Comparison of ENCODE assay signal across 12 cellular contexts in the genomic region with DNA sequence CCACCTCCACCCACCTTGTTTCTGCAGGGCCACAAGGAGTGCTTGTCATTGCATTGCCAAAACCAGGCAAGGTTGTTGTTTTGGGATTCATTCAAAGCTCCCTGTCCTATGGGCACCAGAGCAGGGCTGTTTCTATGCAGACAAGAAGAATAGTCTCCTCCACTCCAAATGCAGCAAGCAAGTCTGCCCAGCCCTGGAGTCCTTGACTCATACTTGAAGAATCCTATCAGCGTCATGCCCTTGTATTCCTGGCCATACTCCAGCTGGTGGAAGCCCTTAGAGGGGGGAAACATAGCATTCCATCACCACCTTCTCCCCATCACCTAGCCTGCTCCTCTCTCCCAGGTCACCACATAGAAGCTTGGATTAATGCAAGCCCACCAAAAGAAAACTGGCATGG.
DNase-seq lines count a peak whose midpoint lies in the region; TF ChIP-seq lines count a peak whose summit lies in the region.
"Had no signal": no experiment of that assay in that cellular context is flagged by ENCODE, and none has a peak within 500 bp of the region (broad histone marks: within the 10 kb centered on the region; RNA-seq: fewer than 3 reads in every experiment).

No MANE protein-coding gene starts in this region.

- peaks cover 8% of the 10 kb centered on the region for H3K4me1 Mint-ChIP-seq in endothelial cell (ENCODE audit: unreplicated experiment)

- H3K36me3 Mint-ChIP-seq in endothelial cell (ENCODE audit: low read depth, unreplicated experiment), result no peaks in the 10 kb centered on the region

- 20 to 37% methylated on average over 1 of the region's 1 CpG for WGBS in transverse colon (ENCODE audit: low coverage in 1 of 2), 2 donors

- H3K4me2 ChIP-seq in osteoblast (ENCODE audit: insufficient read depth, low read length), result no peak overlapping the region

- H3K4me3 ChIP-seq in osteoblast (ENCODE audit: insufficient read depth, low read length) (no peak overlapping the region), transverse colon (no peak overlapping the region)
- H3K4me3 ChIP-seq: lung had no signal

- TF ChIP-seq EP300 in transverse colon (IDR thresholded peaks at IDR 0.05; ENCODE audit: low read depth), result no peak

- H3K27ac ChIP-seq in osteoblast (ENCODE audit: low read depth, low read length), result no peak overlapping the region
- H3K27ac ChIP-seq in transverse colon, result no peak overlapping the region
- H3K27ac ChIP-seq: coronary artery had no signal

- intact Hi-C loops in transverse colon (cut with DNase I; ENCODE audit: low total_unique reads), result no loop called here

- H3K4me1 ChIP-seq in osteoblast (ENCODE audit: insufficient read depth, low read length) (peaks cover 13% of the 10 kb centered on the region), transverse colon (peaks cover 0 to 11% (median 8%) of the 10 kb centered on the region in 4 donors)

- H3K27me3 ChIP-seq in osteoblast (ENCODE audit: insufficient read depth, low read length) (peaks cover 40% of the 10 kb centered on the region), transverse colon (peaks cover 19% of the 10 kb centered on the region)

- H3K27me3 Mint-ChIP-seq in endothelial cell (ENCODE audit: unreplicated experiment), result peaks cover 6% of the 10 kb centered on the region

- no peaks in the 10 kb centered on the region for H3K9me3 ChIP-seq in osteoblast (ENCODE audit: low read depth, low read length)
- no peaks in the 10 kb centered on the region for H3K9me3 ChIP-seq in transverse colon

- no peak for TF ChIP-seq POLR2A in transverse colon (IDR thresholded peaks at IDR 0.05)

- H3K79me2 ChIP-seq in osteoblast (ENCODE audit: insufficient read depth, low read length), result no peaks in the 10 kb centered on the region

- H4K20me1 ChIP-seq in osteoblast (ENCODE audit: insufficient read depth, low read length), result no peaks in the 10 kb centered on the region

- H3K4me3 Mint-ChIP-seq in endothelial cell (ENCODE audit: unreplicated experiment), result peak overlapping the region; percentile 67

- no peak overlapping the region for H3K27ac Mint-ChIP-seq in endothelial cell (ENCODE audit: unreplicated experiment)

- H3K36me3 ChIP-seq in osteoblast (ENCODE audit: insufficient read depth, low read length), result no peaks in the 10 kb centered on the region
- H3K36me3 ChIP-seq in transverse colon, result no peaks in the 10 kb centered on the region

- in situ Hi-C loops in transverse colon (cut with MboI; ENCODE audit: low pct_ligation_motif_present in 1 of 4, low pct_unique_long_range_greater_than_20kb in 1 of 4, low sequenced_read_pairs in 3 of 4), result no loop called here

- DNase-seq in ELR (ENCODE audit: low read depth) (peak; percentile 89), NCI-H2029 treated with DMSO at 0.1 percent for 48 hours (lab: John Stamatoyannopoulos, UW) (peak; percentile 65), endothelial cell (ENCODE audit: low spot score) (no peak), osteoblast (ENCODE audit: insufficient read length, low spot score, missing footprints) (peak; percentile 93), MV-4-11 (lab: John Stamatoyannopoulos, UW) (no peak), transverse colon (no peak)
- no peak for DNase-seq in NK-92 treated with Interleukin-12 subunit alpha and Interleukin-12 subunit beta, amount 100 ng/mL, for 24 hours (lab: John Stamatoyannopoulos, UW)
- no peak for DNase-seq in stimulated activated CD4-positive, alpha-beta T cell treated with anti-CD3 and anti-CD28 coated beads, Interleukin-2, amount 100 ng/mL, for 48 hours
- DNase-seq: activated CD8-positive, alpha-beta memory T cell treated with anti-CD3 and anti-CD28 coated beads, Interleukin-2, amount 50 U/mL, for 4 hours; NCI-H1105 treated with DMSO at 0.1 percent for 48 hours had no signal

- no peak overlapping the region for H2AFZ ChIP-seq in osteoblast (ENCODE audit: low read length)

- TF ChIP-seq CTCF in endothelial cell (IDR thresholded peaks at IDR 0.05; ENCODE audit: unreplicated experiment), result no peak
- TF ChIP-seq CTCF in osteoblast (IDR thresholded peaks at IDR 0.05; ENCODE audit: extremely low read depth, low read depth, low read length), result no peak
- no peak for TF ChIP-seq CTCF in transverse colon (IDR thresholded peaks at IDR 0.05)

- H3K9me3 Mint-ChIP-seq in endothelial cell (ENCODE audit: unreplicated experiment), result no peaks in the 10 kb centered on the region

Comparison
In these comparisons a context has a peak if more than half of its experiments do, and no peak if none do; other contexts are left out.
1. DNase-seq: peak in ELR (single experiment), NCI-H2029 treated with DMSO at 0.1 percent for 48 hours (single experiment) and osteoblast (single experiment); none in endothelial cell (single experiment), NK-92 treated with Interleukin-12 subunit alpha and Interleukin-12 subunit beta, amount 100 ng/mL, for 24 hours (single experiment), MV-4-11 (single experiment), transverse colon (single experiment) and stimulated activated CD4-positive, alpha-beta T cell treated with anti-CD3 and anti-CD28 coated beads, Interleukin-2, amount 100 ng/mL, for 48 hours (0 of 2).